Comparison of ENCODE assay signal across 8 cellular contexts in genomic region chr5:177494356-177495195, GRCh38. TPM values are rescaled to one million over a fixed set of nuclear protein-coding genes. Genes with fewer than 3 reads are reported as not detected.
DNase-seq lines count a peak whose midpoint lies in the region; ATAC-seq and TF ChIP-seq lines count a peak whose summit lies in the region.

No MANE protein-coding gene starts in this region.

- H3K36me3 Mint-ChIP-seq in endothelial cell (ENCODE audit: low read depth, unreplicated experiment), result peaks cover 12% of the 10 kb centered on the region

- H3K27ac ChIP-seq in SJCRH30 (peak overlapping the region; percentile 90), ectodermal cell (ENCODE audit: insufficient read depth, low read depth, low read length, poor library complexity, severe bottlenecking) (peak overlapping the region; percentile 94)

- no peaks in the 10 kb centered on the region for H3K9me3 ChIP-seq in SJCRH30 (replicated peaks)
- H3K9me3 ChIP-seq in ectodermal cell (ENCODE audit: control insufficient read depth, low read length), result no peaks in the 10 kb centered on the region

- H3K4me3 ChIP-seq in SJCRH30, result peak overlapping the region; percentile 76
- peak overlapping the region; percentile 32 for H3K4me3 ChIP-seq in ectodermal cell (ENCODE audit: insufficient read depth, low read depth, low read length)

- H3K27me3 Mint-ChIP-seq in endothelial cell (ENCODE audit: unreplicated experiment), result peaks cover 9% of the 10 kb centered on the region

- no peaks in the 10 kb centered on the region for H3K9me3 Mint-ChIP-seq in endothelial cell (ENCODE audit: unreplicated experiment)

- H3K27me3 ChIP-seq in SJCRH30 (no peaks in the 10 kb centered on the region), ectodermal cell (ENCODE audit: control insufficient read depth, insufficient read depth, low read length, poor library complexity, severe bottlenecking) (peaks cover 20% of the 10 kb centered on the region)

- 72% methylated on average over 11 of the region's 11 CpGs for WGBS in ectodermal cell, 2 experiments

- H3K36me3 ChIP-seq in SJCRH30 (peaks cover 29% of the 10 kb centered on the region), ectodermal cell (ENCODE audit: control insufficient read depth, insufficient read depth, low read length) (peaks cover 25% of the 10 kb centered on the region)

- ATAC-seq in GM18519 (IDR thresholded peaks at IDR 0.05; ENCODE audit: low FRiP score, unreplicated experiment) (no peak), HG02970 (IDR thresholded peaks at IDR 0.05; ENCODE audit: low FRiP score, unreplicated experiment) (no peak)

- H3K27ac Mint-ChIP-seq in endothelial cell (ENCODE audit: unreplicated experiment), result no peak overlapping the region

- no peak overlapping the region for H3K4me3 Mint-ChIP-seq in endothelial cell (ENCODE audit: unreplicated experiment)

- DNase-seq in stimulated activated CD4-positive, alpha-beta T cell treated with anti-CD3 and anti-CD28 coated beads, Interleukin-4, amount 100 ng/mL, for 24 hours, result peak; percentile 37
- no peak for DNase-seq in stimulated activated CD4-positive, alpha-beta T cell treated with anti-CD3 and anti-CD28 coated beads, Interleukin-2, amount 100 ng/mL, for 48 hours
- DNase-seq in SJCRH30 (peak; percentile 90 to 96), mucosa of gallbladder (ENCODE audit: low spot score) (peak; percentile 55), endothelial cell (ENCODE audit: low spot score) (no peak)

- H3K4me1 Mint-ChIP-seq in endothelial cell (ENCODE audit: unreplicated experiment), result peaks cover 39% of the 10 kb centered on the region

- no peak for TF ChIP-seq CTCF in endothelial cell (IDR thresholded peaks at IDR 0.05; ENCODE audit: unreplicated experiment)

- H3K4me1 ChIP-seq in SJCRH30, result peaks cover 30% of the 10 kb centered on the region
- H3K4me1 ChIP-seq in ectodermal cell (ENCODE audit: control insufficient read depth, insufficient read depth, low read length), result peaks cover 30% of the 10 kb centered on the region

RNA-seq across cellular contexts. Expression of gene PDLIM7, which starts 2.8 kb away (rescaled TPM):
- 58.4 and 68.5 TPM in 2 replicates for total RNA-seq in SJCRH30 (2014; rRNA removed; shearing (Covaris generic))
- 367 TPM for polyA plus RNA-seq in ectodermal cell (2013, experiment 1 of 4)
- 396 TPM for polyA plus RNA-seq in ectodermal cell (2013, experiment 2 of 4)
- 299 TPM for polyA plus RNA-seq in ectodermal cell (2013, experiment 3 of 4)
- 330 TPM for polyA plus RNA-seq in ectodermal cell (2013, experiment 4 of 4)
- total RNA-seq in mucosa of gallbladder (227 TPM), endothelial cell (ENCODE audit: unreplicated experiment) (238 TPM)

RNA-seq across cellular contexts. Expression of gene DOK3, which starts 15.1 kb away (rescaled TPM):
- total RNA-seq in SJCRH30 (2014; rRNA removed; shearing (Covaris generic)), result 3.0 and 6.2 TPM in 2 replicates
- polyA plus RNA-seq in ectodermal cell (2013, experiment 1 of 4), result 6.6 TPM
- polyA plus RNA-seq in ectodermal cell (2013, experiment 2 of 4), result 6.8 TPM
- 3.3 TPM for polyA plus RNA-seq in ectodermal cell (2013, experiment 3 of 4)
- 3.6 TPM for polyA plus RNA-seq in ectodermal cell (2013, experiment 4 of 4)
- total RNA-seq in mucosa of gallbladder, result 12.8 TPM
- 51.4 TPM for total RNA-seq in endothelial cell (ENCODE audit: unreplicated experiment)

RNA-seq across cellular contexts. Expression of gene DBN1, which starts 21.1 kb away (rescaled TPM):
- total RNA-seq in SJCRH30 (2014; rRNA removed; shearing (Covaris generic)), result 239 and 265 TPM in 2 replicates
- polyA plus RNA-seq in ectodermal cell (2013, experiment 1 of 4), result 451 TPM
- polyA plus RNA-seq in ectodermal cell (2013, experiment 2 of 4), result 443 TPM
- 312 TPM for polyA plus RNA-seq in ectodermal cell (2013, experiment 3 of 4)
- 341 TPM for polyA plus RNA-seq in ectodermal cell (2013, experiment 4 of 4)
- 89.0 TPM for total RNA-seq in mucosa of gallbladder
- total RNA-seq in endothelial cell (ENCODE audit: unreplicated experiment), result 315 TPM

RNA-seq across cellular contexts. Expression of gene DDX41, which starts 22.2 kb away (rescaled TPM):
- 68.5 and 76.8 TPM in 2 replicates for total RNA-seq in SJCRH30 (2014; rRNA removed; shearing (Covaris generic))
- 104 TPM for polyA plus RNA-seq in ectodermal cell (2013, experiment 1 of 4)
- polyA plus RNA-seq in ectodermal cell (2013, experiment 2 of 4), result 98.4 TPM
- 70.5 TPM for polyA plus RNA-seq in ectodermal cell (2013, experiment 3 of 4)
- polyA plus RNA-seq in ectodermal cell (2013, experiment 4 of 4), result 81.7 TPM
- 84.8 TPM for total RNA-seq in mucosa of gallbladder
- total RNA-seq in endothelial cell (ENCODE audit: unreplicated experiment), result 125 TPM

RNA-seq across cellular contexts. Expression of gene PRR7, which starts 48.0 kb away (rescaled TPM):
- 6.4 TPM in 2 replicates for total RNA-seq in SJCRH30 (2014; rRNA removed; shearing (Covaris generic))
- polyA plus RNA-seq in ectodermal cell (2013, experiment 1 of 4), result 16.6 TPM
- polyA plus RNA-seq in ectodermal cell (2013, experiment 2 of 4), result 13.0 TPM
- polyA plus RNA-seq in ectodermal cell (2013, experiment 3 of 4), result 13.3 TPM
- polyA plus RNA-seq in ectodermal cell (2013, experiment 4 of 4), result 16.5 TPM
- total RNA-seq in mucosa of gallbladder (7.8 TPM), endothelial cell (ENCODE audit: unreplicated experiment) (0.97 TPM)

Comparison
In these comparisons a context has a peak if more than half of its experiments do, and no peak if none do; other contexts are left out.
1. DNase-seq: peak in stimulated activated CD4-positive, alpha-beta T cell treated with anti-CD3 and anti-CD28 coated beads, Interleukin-4, amount 100 ng/mL, for 24 hours (single experiment), SJCRH30 (2 of 2) and mucosa of gallbladder (single experiment); none in stimulated activated CD4-positive, alpha-beta T cell treated with anti-CD3 and anti-CD28 coated beads, Interleukin-2, amount 100 ng/mL, for 48 hours (0 of 2) and endothelial cell (single experiment).